32 cellular contexts compared by ENCODE assay signal in genomic region chr1:1109743-1110142, GRCh38. TPM values are rescaled to one million over a fixed set of nuclear protein-coding genes. Genes with fewer than 3 reads are reported as not detected.
DNase-seq lines count a peak whose midpoint lies in the region; ATAC-seq, FAIRE-seq and TF ChIP-seq lines count a peak whose summit lies in the region.
"Had no signal": no experiment of that assay in that cellular context is flagged by ENCODE, and none has a peak within 500 bp of the region (broad histone marks: within the 10 kb centered on the region; RNA-seq: fewer than 3 reads in every experiment).

No MANE protein-coding gene starts in this region.

- no peak for TF ChIP-seq RAD21 in K562 (CRISPR knock-in tag; conservative IDR thresholded peaks at IDR 0.05 in 1 of 2, IDR thresholded peaks at IDR 0.05 in 1 of 2)

- intact Hi-C loops in K562 (cut with micrococcal nuclease), result no loop called here
- intact Hi-C loops in activated T-helper 1 cell treated with anti-CD3 and anti-CD28 coated beads, Interleukin-12 subunit alpha, Interleukin-12 subunit beta, Interleukin-2, Interleukin-4 antibody, amounts not matched to agents 30 ng/mL and 10 ng/mL and 1 ng/mL, durations not matched to agents 14 hours and 24 hours and 36 hours (cut with micrococcal nuclease), result no loop called here

- H3K36me3 ChIP-seq in BLaER1, result peaks cover 42% of the 10 kb centered on the region
- peaks cover 28% of the 10 kb centered on the region for H3K36me3 ChIP-seq in K562 (ENCODE audit: control insufficient read depth, insufficient read depth, low read length)
- H3K36me3 ChIP-seq: neural progenitor cell, Peyer's patch, thyroid gland had no signal

- peak; percentile 65; the same call in 1 of the 2 replicates for TF ChIP-seq EP300 in K562 (IDR thresholded peaks at IDR 0.05; ENCODE audit: low read length)

- no peaks in the 10 kb centered on the region for H3K9me1 ChIP-seq in K562 (ENCODE audit: control insufficient read depth, insufficient read depth, low read length)

- H3K4me3 ChIP-seq in BLaER1, result peak overlapping the region; percentile 42; the same call in 1 of the 2 replicates
- H3K4me3 ChIP-seq in K562, result peak overlapping the region; percentile 1; the same call in 1 of the 2 replicates
- H3K4me3 ChIP-seq: neural progenitor cell, Peyer's patch, SJCRH30, thyroid gland had no signal

- TF ChIP-seq POLR2A in K562 (conservative IDR thresholded peaks at IDR 0.05), result 0 out of 2 replicates have a peak, but pooled peaks have one; percentile 15

- 4% methylated on average over 14 of the region's 14 CpGs for WGBS in K562 (ENCODE audit: insufficient coverage, low coverage, missing lambda C conversion rate)

- TF ChIP-seq CTCF in K562 (IDR thresholded peaks at IDR 0.05 in 2 of 3, conservative IDR thresholded peaks at IDR 0.05 in 1 of 3; ENCODE audit: insufficient read depth in 2 of 3, low read depth in 1 of 3, low read length in 3 of 3) (no peak), neural crest cell (conservative IDR thresholded peaks at IDR 0.05) (no peak)

- DNase-seq in HT-29 (ENCODE audit: low spot score) (peak; percentile 95), K562 (ENCODE audit: extremely low read depth in 1 of 4, low spot score in 3 of 4) (peak; percentile 76 to 95 (median 86)), neural crest cell (ENCODE audit: low read depth, low spot score) (no peak), NCI-H1417 treated with DMSO at 0.1 percent for 48 hours (lab: John Stamatoyannopoulos, UW) (no peak), nucleus accumbens (lab: John Stamatoyannopoulos, UW) (no peak)
- DNase-seq in activated T-helper 1 cell treated with anti-CD3 and anti-CD28 coated beads, Interleukin-12 subunit alpha, Interleukin-12 subunit beta, Interleukin-2, Interleukin-4 antibody, amounts not matched to agents 30 ng/mL and 10 ng/mL and 1 ng/mL, durations not matched to agents 14 hours and 24 hours and 36 hours (ENCODE audit: low spot score), result no peak
- DNase-seq: ACHN; activated CD4-positive, CD25-positive, alpha-beta regulatory T cell treated with anti-CD3 and anti-CD28 coated beads, Interleukin-2, amount 50 U/mL, for 72 hours; activated CD8-positive, alpha-beta T cell treated with anti-CD3 and anti-CD28 coated beads for 36 hours; activated gamma-delta T cell treated with Interleukin-2 at 50 U/mL for 16 hours; BE2C; Caco-2; central memory CD4-positive, alpha-beta T cell; dermis blood vessel endothelial cell; DMS79; GDM1; islet precursor cell; NCI-H1048; NCI-H1694 treated with DMSO at 0.1 percent for 48 hours; NCI-H2171; NCI-H526; NK-92 treated with Interleukin-12 subunit alpha and Interleukin-12 subunit beta, amount 100 ng/mL, for 24 hours; SJCRH30; stimulated activated naive CD8-positive, alpha-beta T cell treated with anti-CD3 and anti-CD28 coated beads, Interleukin-15, Interleukin-2, amounts not matched to agents 100 U/mL and 50 U/mL, for 24 hours; thyroid gland had no signal

- H3K27ac Mint-ChIP-seq in neural crest cell (ENCODE audit: unreplicated experiment), result no peak overlapping the region
- H3K27ac Mint-ChIP-seq in activated T-helper 1 cell treated with anti-CD3 and anti-CD28 coated beads, Interleukin-12 subunit alpha, Interleukin-12 subunit beta, Interleukin-2, Interleukin-4 antibody, amounts not matched to agents 30 ng/mL and 10 ng/mL and 1 ng/mL, durations not matched to agents 14 hours and 24 hours and 36 hours, result no peak overlapping the region
- H3K27ac Mint-ChIP-seq: activated CD8-positive, alpha-beta T cell treated with anti-CD3 and anti-CD28 coated beads for 36 hours; neural progenitor cell; progenitor cell of endocrine pancreas had no signal

- peaks cover 6% of the 10 kb centered on the region for H3K9me3 Mint-ChIP-seq in neural crest cell
- peaks cover 12% of the 10 kb centered on the region for H3K9me3 Mint-ChIP-seq in activated T-helper 1 cell treated with anti-CD3 and anti-CD28 coated beads, Interleukin-12 subunit alpha, Interleukin-12 subunit beta, Interleukin-2, Interleukin-4 antibody, amounts not matched to agents 30 ng/mL and 10 ng/mL and 1 ng/mL, durations not matched to agents 14 hours and 24 hours and 36 hours

- H3K27ac ChIP-seq in BLaER1, result peak overlapping the region; percentile 69
- H3K27ac ChIP-seq in K562 (ENCODE audit: extremely low read depth, low read depth, low read length), result peak overlapping the region; percentile 71
- H3K27ac ChIP-seq: neural progenitor cell, Peyer's patch, SJCRH30, thyroid gland had no signal

- peak overlapping the region; percentile 86 for H3K4me2 ChIP-seq in BLaER1
- peak overlapping the region; percentile 67 for H3K4me2 ChIP-seq in K562 (ENCODE audit: insufficient read depth, low read length)
- H3K4me2 ChIP-seq: neural progenitor cell had no signal

- H3K4me1 ChIP-seq in BLaER1, result peaks cover 52% of the 10 kb centered on the region
- peaks cover 14 to 33% of the 10 kb centered on the region in 2 experiments; a peak in 4 of 5 replicates for H3K4me1 ChIP-seq in K562 (replicated peaks in 1 of 2; ENCODE audit: control insufficient read depth in 2 of 2, insufficient read depth in 2 of 2, low read length in 2 of 2)
- H3K4me1 ChIP-seq: BE2C, Caco-2, SJCRH30, thyroid gland had no signal

- H3K27me3 ChIP-seq in BLaER1, result no peaks in the 10 kb centered on the region
- no peaks in the 10 kb centered on the region for H3K27me3 ChIP-seq in K562 (ENCODE audit: control insufficient read depth in 2 of 2, insufficient read depth in 2 of 2, low read length in 2 of 2)
- H3K27me3 ChIP-seq: BE2C, neural progenitor cell, Peyer's patch, SJCRH30, thyroid gland had no signal

- peak overlapping the region; percentile 73 for H2AFZ ChIP-seq in K562 (ENCODE audit: low read depth, low read length)
- H2AFZ ChIP-seq: neural progenitor cell had no signal

- POLR2A ChIA-PET in K562 (lab: Yijun Ruan, JAX), result no interaction called here

- peaks cover 33% of the 10 kb centered on the region for H3K36me3 Mint-ChIP-seq in neural crest cell (ENCODE audit: low read depth)
- peaks cover 21% of the 10 kb centered on the region for H3K36me3 Mint-ChIP-seq in activated T-helper 1 cell treated with anti-CD3 and anti-CD28 coated beads, Interleukin-12 subunit alpha, Interleukin-12 subunit beta, Interleukin-2, Interleukin-4 antibody, amounts not matched to agents 30 ng/mL and 10 ng/mL and 1 ng/mL, durations not matched to agents 14 hours and 24 hours and 36 hours (ENCODE audit: low read depth)

- H3K4me1 Mint-ChIP-seq in neural crest cell, result peaks cover 4% of the 10 kb centered on the region
- peaks cover 5% of the 10 kb centered on the region for H3K4me1 Mint-ChIP-seq in activated T-helper 1 cell treated with anti-CD3 and anti-CD28 coated beads, Interleukin-12 subunit alpha, Interleukin-12 subunit beta, Interleukin-2, Interleukin-4 antibody, amounts not matched to agents 30 ng/mL and 10 ng/mL and 1 ng/mL, durations not matched to agents 14 hours and 24 hours and 36 hours (ENCODE audit: low read depth)

- ATAC-seq in K562, result peak; percentile 98
- ATAC-seq: activated CD8-positive, alpha-beta T cell treated with anti-CD3 and anti-CD28 coated beads for 36 hours; stimulated activated naive CD8-positive, alpha-beta T cell treated with anti-CD3 and anti-CD28 coated beads, Interleukin-15, Interleukin-2, amounts not matched to agents 100 U/mL and 50 U/mL, for 24 hours had no signal

- FAIRE-seq in K562 (lab: Jason Lieb, UNC), result peak; percentile 97
- FAIRE-seq: H54 had no signal

- H4K20me1 ChIP-seq in BLaER1 (no peaks in the 10 kb centered on the region), K562 (replicated peaks; ENCODE audit: control insufficient read depth, insufficient read depth, low read length) (no peaks in the 10 kb centered on the region)

- H3K9me3 ChIP-seq in BLaER1 (peaks cover 42% of the 10 kb centered on the region), K562 (replicated peaks; ENCODE audit: control insufficient read depth, insufficient read depth, low read depth, low read length) (peaks cover 32% of the 10 kb centered on the region)
- H3K9me3 ChIP-seq: Caco-2, thyroid gland had no signal

- H3K9ac ChIP-seq in BLaER1 (peak overlapping the region; percentile 62; the same call in 1 of the 2 replicates), K562 (ENCODE audit: insufficient read depth in 1 of 2, low read depth in 2 of 2, low read length in 2 of 2) (peak overlapping the region; percentile 21 to 71; a peak in 3 of 4 replicates)
- H3K9ac ChIP-seq: neural progenitor cell had no signal

- in situ Hi-C loops in K562 (cut with MboI), result no loop called here

- CTCF ChIA-PET in K562 (lab: Yijun Ruan, JAX; ENCODE audit: low intra/inter-chr PET ratio), result no interaction called here

- BruUV-seq in K562 (replicated peaks; lab: Mats Ljungman, UMichigan), result no TSS peak

- H3K27me3 Mint-ChIP-seq in neural crest cell (ENCODE audit: low read depth), result no peaks in the 10 kb centered on the region
- no peaks in the 10 kb centered on the region for H3K27me3 Mint-ChIP-seq in activated T-helper 1 cell treated with anti-CD3 and anti-CD28 coated beads, Interleukin-12 subunit alpha, Interleukin-12 subunit beta, Interleukin-2, Interleukin-4 antibody, amounts not matched to agents 30 ng/mL and 10 ng/mL and 1 ng/mL, durations not matched to agents 14 hours and 24 hours and 36 hours (ENCODE audit: insufficient read depth)
- H3K27me3 Mint-ChIP-seq: activated CD8-positive, alpha-beta T cell treated with anti-CD3 and anti-CD28 coated beads for 36 hours; progenitor cell of endocrine pancreas had no signal

- H3K79me2 ChIP-seq in K562 (ENCODE audit: control insufficient read depth, insufficient read depth, low read length), result peaks cover 83% of the 10 kb centered on the region

- H3K4me3 Mint-ChIP-seq in neural crest cell, result peak overlapping the region; percentile 47
- H3K4me3 Mint-ChIP-seq in activated T-helper 1 cell treated with anti-CD3 and anti-CD28 coated beads, Interleukin-12 subunit alpha, Interleukin-12 subunit beta, Interleukin-2, Interleukin-4 antibody, amounts not matched to agents 30 ng/mL and 10 ng/mL and 1 ng/mL, durations not matched to agents 14 hours and 24 hours and 36 hours, result no peak overlapping the region
- H3K4me3 Mint-ChIP-seq: activated CD8-positive, alpha-beta T cell treated with anti-CD3 and anti-CD28 coated beads for 36 hours had no signal

RNA-seq across cellular contexts. Expression of gene C1orf159, which starts 6.1 kb away (rescaled TPM):
- total RNA-seq in HT-29 (2014; rRNA removed; shearing (Covaris generic)), result 61.4 and 67.6 TPM in 2 replicates
- total RNA-seq in K562 (2011; cell fraction: chromatin; rRNA removed; ENCODE audit: low replicate concordance), result 35.9 and 114 TPM in 2 replicates
- total RNA-seq in K562 (2011; cell fraction: nucleolus; rRNA removed), result 121 and 123 TPM in 2 replicates
- 60.4 and 67.1 TPM in 2 replicates for total RNA-seq in K562 (2011; cell fraction: nucleoplasm; rRNA removed)
- 34.0 and 50.2 TPM in 2 replicates for total RNA-seq in K562 (2014; rRNA removed)
- total RNA-seq in K562 (2014; rRNA removed; fragmentation: Illumina TruSeq; extraction: Trizol), result 1.0 and 1.4 TPM in 2 replicates
- total RNA-seq in K562 (2015; rRNA removed; fragmentation: Illumina TruSeq; extraction: Trizol), result 10.6 and 12.2 TPM in 2 replicates
- total RNA-seq in K562 (2021), result 42.3 and 46.4 TPM in 2 replicates
- polyA plus RNA-seq in K562 (2011; rRNA removed), result 13.2 and 23.8 TPM in 2 replicates
- 21.2 and 54.5 TPM in 2 replicates for polyA plus RNA-seq in K562 (2011; cell fraction: cytosol; rRNA removed)
- 125 and 192 TPM in 2 replicates for polyA plus RNA-seq in K562 (2011; cell fraction: nucleus; rRNA removed)
- polyA plus RNA-seq in K562 (2012), result 23.9 and 32.3 TPM in 2 replicates
- 6.3 and 17.8 TPM in 2 replicates for polyA plus RNA-seq in K562 (2014; fragmentation: Illumina TruSeq; extraction: Trizol)
- polyA plus RNA-seq in K562 (2014; fragmentation: Nextera tagmentation; extraction: Ambion mirVana), result under 1 TPM; 0.28 to 0.60 TPM
- 52.8 and 54.9 TPM in 2 replicates for polyA plus RNA-seq in K562 (2014; rRNA removed)
- 3.2 and 3.9 TPM in 2 replicates for polyA minus RNA-seq in K562 (2011; rRNA and poly(A)+ RNA removed)
- polyA minus RNA-seq in K562 (2011; cell fraction: cytosol; rRNA and poly(A)+ RNA removed), result 12.4 and 13.6 TPM in 2 replicates
- polyA minus RNA-seq in K562 (2011; cell fraction: nucleus; rRNA and poly(A)+ RNA removed), result 34.3 and 38.5 TPM in 2 replicates
- 26.1 and 26.2 TPM in 2 replicates for total RNA-seq in neural crest cell
- total RNA-seq in activated T-helper 1 cell treated with anti-CD3 and anti-CD28 coated beads, Interleukin-12 subunit alpha, Interleukin-12 subunit beta, Interleukin-2, Interleukin-4 antibody, amounts not matched to agents 30 ng/mL and 10 ng/mL and 1 ng/mL, durations not matched to agents 14 hours and 24 hours and 36 hours, result 30.0 and 30.3 TPM in 2 replicates

RNA-seq across cellular contexts. Expression of gene RNF223, which starts 35.6 kb away (rescaled TPM):
- total RNA-seq in HT-29 (2014; rRNA removed; shearing (Covaris generic)), result 16.2 and 16.5 TPM in 2 replicates
- 0.35 TPM in 1 of 2 replicates, not detected in the other for total RNA-seq in K562 (2011; cell fraction: chromatin; rRNA removed; ENCODE audit: low replicate concordance)
- 0.17 TPM in 1 of 2 replicates, not detected in the other for total RNA-seq in K562 (2011; cell fraction: nucleolus; rRNA removed)
- total RNA-seq in K562 (2011; cell fraction: nucleoplasm; rRNA removed), result not detected in 2 replicates
- total RNA-seq in K562 (2014; rRNA removed) (0.32 TPM in 1 of 2 replicates, not detected in the other), K562 (2014; rRNA removed; fragmentation: Illumina TruSeq; extraction: Trizol) (not detected in 2 replicates), K562 (2015; rRNA removed; fragmentation: Illumina TruSeq; extraction: Trizol) (not detected in 2 replicates), K562 (2021) (not detected in 2 replicates), neural crest cell (not detected in 2 replicates)
- polyA plus RNA-seq in K562 (2011; rRNA removed) (0.04 TPM in 2 replicates), K562 (2014; fragmentation: Illumina TruSeq; extraction: Trizol) (not detected in 2 replicates), K562 (2014; fragmentation: Nextera tagmentation; extraction: Ambion mirVana) (not detected), K562 (2014; rRNA removed) (not detected in 2 replicates)
- polyA plus RNA-seq in K562 (2011; cell fraction: cytosol; rRNA removed), result 0.04 and 0.06 TPM in 2 replicates
- 0.06 and 0.07 TPM in 2 replicates for polyA plus RNA-seq in K562 (2011; cell fraction: nucleus; rRNA removed)
- 0.04 and 0.11 TPM in 2 replicates for polyA plus RNA-seq in K562 (2012)
- polyA minus RNA-seq in K562 (2011; rRNA and poly(A)+ RNA removed), result not detected in 2 replicates
- polyA minus RNA-seq in K562 (2011; cell fraction: cytosol; rRNA and poly(A)+ RNA removed), result not detected in 2 replicates
- 0.13 and 0.22 TPM in 2 replicates for polyA minus RNA-seq in K562 (2011; cell fraction: nucleus; rRNA and poly(A)+ RNA removed)
- total RNA-seq in activated T-helper 1 cell treated with anti-CD3 and anti-CD28 coated beads, Interleukin-12 subunit alpha, Interleukin-12 subunit beta, Interleukin-2, Interleukin-4 antibody, amounts not matched to agents 30 ng/mL and 10 ng/mL and 1 ng/mL, durations not matched to agents 14 hours and 24 hours and 36 hours, result 0.10 TPM in 1 of 2 replicates, not detected in the other
- total RNA-seq: activated CD8-positive, alpha-beta T cell treated with anti-CD3 and anti-CD28 coated beads for 36 hours; dermis blood vessel endothelial cell; fibroblast of lung; lung microvascular endothelial cell; progenitor cell of endocrine pancreas; SJCRH30; thyroid gland had no signal
- polyA plus RNA-seq: fibroblast of lung had no signal

Comparison
In these comparisons a context has a peak if more than half of its experiments do, and no peak if none do; other contexts are left out.
1. DNase-seq: peak in HT-29 (single experiment) and K562 (4 of 4); none in neural crest cell (single experiment), NCI-H1417 treated with DMSO at 0.1 percent for 48 hours (single experiment), nucleus accumbens (0 of 56) and activated T-helper 1 cell treated with anti-CD3 and anti-CD28 coated beads, Interleukin-12 subunit alpha, Interleukin-12 subunit beta, Interleukin-2, Interleukin-4 antibody, amounts not matched to agents 30 ng/mL and 10 ng/mL and 1 ng/mL, durations not matched to agents 14 hours and 24 hours and 36 hours (single experiment).
2. RNA of gene RNF223, which starts 35.6 kb away (total RNA-seq): 16.2 to 16.5 TPM in HT-29; 0.10 TPM in activated T-helper 1 cell treated with anti-CD3 and anti-CD28 coated beads, Interleukin-12 subunit alpha, Interleukin-12 subunit beta, Interleukin-2, Interleukin-4 antibody, amounts not matched to agents 30 ng/mL and 10 ng/mL and 1 ng/mL, durations not matched to agents 14 hours and 24 hours and 36 hours, not detected in neural crest cell and 0.17 to 0.35 TPM in K562; every median in the first group is over 10 times any median in the second.